ENCODE assay signal across 29 cellular contexts in the genomic region with DNA sequence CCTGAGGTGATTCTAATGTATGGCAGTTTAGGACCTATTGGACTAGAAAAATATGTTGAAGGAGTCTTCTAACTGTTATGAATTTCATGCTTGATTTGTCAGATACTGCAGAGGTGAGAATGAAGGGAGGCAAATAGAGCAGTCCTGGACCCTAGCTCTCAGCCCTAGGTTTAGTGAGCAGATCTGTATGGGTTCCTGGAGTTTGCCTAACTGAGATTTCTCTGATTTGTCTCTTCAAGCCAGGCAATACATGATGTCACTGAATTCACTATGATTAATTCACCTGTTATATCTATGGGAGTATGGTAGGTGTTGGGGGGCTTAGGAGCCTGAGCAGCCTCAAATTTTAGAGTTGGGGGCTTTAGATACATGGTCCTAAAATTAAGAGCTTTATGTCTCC. TPM values are rescaled to one million over a fixed set of nuclear protein-coding genes. Genes with fewer than 3 reads are reported as not detected.
A peak's percentile ranks its signal among the peaks of the same experiment; 100 is the strongest.
DNase-seq lines count a peak whose midpoint lies in the region; ATAC-seq and TF ChIP-seq lines count a peak whose summit lies in the region.
"Had no signal": no experiment of that assay in that cellular context is flagged by ENCODE, and none has a peak within 500 bp of the region (broad histone marks: within the 10 kb centered on the region; RNA-seq: fewer than 3 reads in every experiment).

No MANE protein-coding gene starts in this region.

- H3K79me2 ChIP-seq in Loucy (ENCODE audit: insufficient read depth, low read length): peaks cover 72% of the 10 kb centered on the region
- H3K79me2 ChIP-seq: hepatocyte, parathyroid adenoma had no signal

- peaks cover 41% of the 10 kb centered on the region for H3K4me1 Mint-ChIP-seq in neural crest cell

- peaks cover 3% of the 10 kb centered on the region for H3K27me3 Mint-ChIP-seq in neural crest cell (ENCODE audit: low read depth)
- H3K27me3 Mint-ChIP-seq: activated T-helper 17 cell treated with anti-CD3 and anti-CD28 coated beads, Interleukin-2, amount 50 U/mL, for 72 hours; stimulated activated memory B cell treated with anti-CD40 and anti-IgM and Interleukin-4, amounts not matched to agents 10 μg/mL and 1 μg/mL and 100 μg/mL, for 72 hours had no signal

- no peaks in the 10 kb centered on the region for H3K9me2 ChIP-seq in Loucy (replicated peaks; ENCODE audit: low read depth, low read length)

- no peak overlapping the region for H3K27ac ChIP-seq in SK-N-MC
- H3K27ac ChIP-seq: ascending aorta, colonic mucosa, gastrocnemius medialis, hepatocyte, parathyroid adenoma, upper lobe of left lung, VCaP had no signal

- H4K20me1 ChIP-seq in Loucy (ENCODE audit: insufficient read depth, low read length, poor library complexity, severe bottlenecking): no peaks in the 10 kb centered on the region

- ATAC-seq in GM19351 (IDR thresholded peaks at IDR 0.05; ENCODE audit: unreplicated experiment): no peak
- ATAC-seq: activated CD8-positive, alpha-beta T cell treated with anti-CD3 and anti-CD28 coated beads, Interleukin-2, amount 10 ng/mL, durations not matched to agents 7 days and 5 days; activated naive CD4-positive, alpha-beta T cell treated with anti-CD3 and anti-CD28 coated beads, Interleukin-2, amount 50 U/mL, for 72 hours; activated T-helper 17 cell treated with anti-CD3 and anti-CD28 coated beads, Interleukin-2, amount 50 U/mL, for 72 hours; gastrocnemius medialis; stimulated activated memory B cell treated with anti-CD40 and anti-IgM and Interleukin-4, amounts not matched to agents 10 μg/mL and 1 μg/mL and 100 μg/mL, for 72 hours had no signal

- peaks cover 16% of the 10 kb centered on the region for H3F3A ChIP-seq in Loucy (ENCODE audit: low read depth)

- peaks cover 84% of the 10 kb centered on the region for H3K4me1 ChIP-seq in Loucy (ENCODE audit: insufficient read depth, low read length, poor library complexity, severe bottlenecking)
- H3K4me1 ChIP-seq: colonic mucosa, parathyroid adenoma had no signal

- no peaks in the 10 kb centered on the region for H3K36me3 Mint-ChIP-seq in neural crest cell (ENCODE audit: low read depth)
- H3K36me3 Mint-ChIP-seq: stimulated activated memory B cell treated with anti-CD40 and anti-IgM and Interleukin-4, amounts not matched to agents 10 μg/mL and 1 μg/mL and 100 μg/mL, for 72 hours had no signal

- no peaks in the 10 kb centered on the region for H3K9me3 Mint-ChIP-seq in neural crest cell
- H3K9me3 Mint-ChIP-seq: activated naive CD4-positive, alpha-beta T cell treated with anti-CD3 and anti-CD28 coated beads, Interleukin-2, amount 50 U/mL, for 72 hours; activated T-helper 17 cell treated with anti-CD3 and anti-CD28 coated beads, Interleukin-2, amount 50 U/mL, for 72 hours; stimulated activated memory B cell treated with anti-CD40 and anti-IgM and Interleukin-4, amounts not matched to agents 10 μg/mL and 1 μg/mL and 100 μg/mL, for 72 hours had no signal

- H3K9ac ChIP-seq in Loucy (ENCODE audit: low read depth, low read length, poor library complexity, severe bottlenecking): peak overlapping the region; percentile 100
- no peak overlapping the region for H3K9ac ChIP-seq in SK-N-MC (ENCODE audit: insufficient read length)
- H3K9ac ChIP-seq: parathyroid adenoma had no signal

- H3K4me3 ChIP-seq in GM12875 (ENCODE audit: low read depth, low read length) (peak overlapping the region; percentile 1), Loucy (ENCODE audit: low read length, poor library complexity, severe bottlenecking) (peak overlapping the region; percentile 82), SK-N-MC (peak overlapping the region; percentile 97; the same call in 1 of the 2 replicates)
- H3K4me3 ChIP-seq: ascending aorta, colonic mucosa, gastrocnemius medialis, hepatocyte, upper lobe of left lung had no signal

- TF ChIP-seq CTCF in GM12875 (IDR thresholded peaks at IDR 0.05; ENCODE audit: borderline replicate concordance, insufficient read depth, low read depth, low read length) (no peak), Loucy (conservative IDR thresholded peaks at IDR 0.05; ENCODE audit: low read length) (no peak), neural crest cell (conservative IDR thresholded peaks at IDR 0.05) (no peak)

- H3K4me3 Mint-ChIP-seq in neural crest cell: peak overlapping the region; percentile 94
- H3K4me3 Mint-ChIP-seq: activated T-helper 17 cell treated with anti-CD3 and anti-CD28 coated beads, Interleukin-2, amount 50 U/mL, for 72 hours; stimulated activated memory B cell treated with anti-CD40 and anti-IgM and Interleukin-4, amounts not matched to agents 10 μg/mL and 1 μg/mL and 100 μg/mL, for 72 hours had no signal

- H3K27ac Mint-ChIP-seq in neural crest cell (ENCODE audit: unreplicated experiment): no peak overlapping the region
- H3K27ac Mint-ChIP-seq: activated CD8-positive, alpha-beta T cell treated with anti-CD3 and anti-CD28 coated beads, Interleukin-2, amount 10 ng/mL, durations not matched to agents 7 days and 5 days; activated naive CD4-positive, alpha-beta T cell treated with anti-CD3 and anti-CD28 coated beads, Interleukin-2, amount 50 U/mL, for 72 hours; activated T-helper 17 cell treated with anti-CD3 and anti-CD28 coated beads, Interleukin-2, amount 50 U/mL, for 72 hours had no signal

- peak overlapping the region; percentile 93 for H3K4me2 ChIP-seq in Loucy (ENCODE audit: low read depth, low read length, poor library complexity, severe bottlenecking)

- H3K27me3 ChIP-seq in Loucy (ENCODE audit: insufficient read depth, low read length, poor library complexity, severe bottlenecking): peaks cover 4% of the 10 kb centered on the region
- H3K27me3 ChIP-seq: ascending aorta, colonic mucosa, gastrocnemius medialis, hepatocyte, upper lobe of left lung had no signal

- H3K36me3 ChIP-seq in Loucy (ENCODE audit: insufficient read depth, low read length) (no peaks in the 10 kb centered on the region), SK-N-MC (ENCODE audit: insufficient read depth, low read length) (peaks cover 20% of the 10 kb centered on the region)
- H3K36me3 ChIP-seq: ascending aorta, colonic mucosa, gastrocnemius medialis, upper lobe of left lung had no signal

- DNase-seq in SK-N-MC (ENCODE audit: low read depth, low spot score) (no peak), neural crest cell (ENCODE audit: low read depth, low spot score) (no peak), GF-D8 (lab: John Stamatoyannopoulos, UW) (no peak)
- no peak for DNase-seq in activated effector memory CD4-positive, alpha-beta T cell treated with anti-CD3 and anti-CD28 coated beads, Interleukin-2, amount 50 U/mL, for 16 hours
- DNase-seq: activated CD4-positive, alpha-beta T cell treated with anti-CD3 and anti-CD28 coated beads for 4 hours; activated CD8-positive, alpha-beta T cell treated with anti-CD3 and anti-CD28 coated beads, Interleukin-2, amount 10 ng/mL, durations not matched to agents 7 days and 5 days; C1 segment of cervical spinal cord; colonic mucosa; DMS79; effector CD4-positive, alpha-beta T cell; gastrocnemius medialis; KG1; NCI-H1436 treated with DMSO at 0.1 percent for 48 hours; NCI-H2107; NCI-H345; NCI-H774; substantia nigra; T-helper 9 cell; upper lobe of left lung had no signal

- H2AFZ ChIP-seq in Loucy (ENCODE audit: low read length): no peak overlapping the region
- H2AFZ ChIP-seq: hepatocyte, parathyroid adenoma had no signal

- no peaks in the 10 kb centered on the region for H3K9me3 ChIP-seq in Loucy (ENCODE audit: insufficient read depth, low read depth, low read length)
- H3K9me3 ChIP-seq in SK-N-MC (ENCODE audit: low read depth, low read length): no peaks in the 10 kb centered on the region
- H3K9me3 ChIP-seq: ascending aorta, colonic mucosa, gastrocnemius medialis, upper lobe of left lung had no signal

RNA-seq across cellular contexts. Expression of a gene that starts 2.6 kb away (rescaled TPM):
- 33.6 and 36.1 TPM in 2 replicates for total RNA-seq in neural crest cell
- total RNA-seq: ascending aorta had no signal

Comparison
In these comparisons a context has a peak if more than half of its experiments do, and no peak if none do; other contexts are left out.
1. H3K4me3 ChIP-seq: peak in every context shown above with its lines; median percentile 97 in SK-N-MC; 82 in Loucy; 1 in GM12875.